In the genomic region with DNA sequence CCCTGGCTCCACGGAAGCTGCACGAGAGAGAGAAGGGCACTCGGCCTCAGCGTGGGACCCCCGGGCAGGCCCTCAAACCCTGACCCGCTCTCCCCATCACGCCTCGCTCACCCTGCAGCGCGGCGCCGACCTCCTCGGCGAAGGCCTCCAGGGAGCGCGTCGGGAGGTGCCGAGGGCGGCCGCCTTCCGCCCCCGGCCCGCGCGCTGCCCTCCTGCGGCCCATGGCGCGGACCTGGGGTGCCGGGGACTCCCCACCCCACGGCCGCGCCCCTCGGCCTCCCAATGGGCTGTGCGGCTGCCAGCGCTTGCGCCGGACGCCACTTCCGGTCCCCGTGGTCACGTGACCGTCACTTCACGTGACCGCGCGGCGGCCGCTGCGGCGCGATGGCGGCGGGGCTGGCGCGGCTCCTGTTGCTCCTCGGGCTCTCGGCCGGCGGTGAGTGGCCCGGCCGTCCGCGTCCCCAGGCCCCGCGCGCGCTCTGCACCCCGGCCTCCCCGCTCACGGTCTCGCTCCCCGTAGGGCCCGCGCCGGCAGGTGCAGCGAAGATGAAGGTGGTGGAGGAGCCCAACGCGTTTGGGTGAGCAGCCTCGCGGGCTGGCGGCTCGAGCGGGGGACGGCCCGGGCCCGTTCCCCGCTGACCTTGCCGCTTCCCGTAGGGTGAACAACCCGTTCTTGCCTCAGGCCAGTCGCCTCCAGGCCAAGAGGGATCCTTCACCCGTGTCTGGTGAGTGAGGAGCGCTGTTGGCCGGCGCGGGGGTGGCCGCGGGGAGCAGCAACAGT, we compare ENCODE assay signal across 1 cellular context.
TF ChIP-seq lines count a peak whose summit lies in the region.

A gene (plus strand): TSS at position 350 of the 781 bp plus-strand sequence. CDS start 35 bp downstream, at position 385.
A gene (minus strand): TSS at position 297 of the 781 bp plus-strand sequence. CDS start 74 bp downstream, at position 223.

TF ChIP-seq in H1, 55 proteins besides CTCF, POLR2A, EP300 and RAD21 (continues in another document):
- peak; percentile 91 for TF ChIP-seq PHF8 (conservative IDR thresholded peaks at IDR 0.05; ENCODE audit: low read depth, low read length)
- TF ChIP-seq KDM1A (IDR thresholded peaks at IDR 0.05; ENCODE audit: borderline replicate concordance, low read length), result no peak
- TF ChIP-seq BCL11A (IDR thresholded peaks at IDR 0.05; ENCODE audit: low read depth in 2 of 2, low read length in 2 of 2), result no peak
- peak; percentile 97 for TF ChIP-seq YY1 (IDR thresholded peaks at IDR 0.05; ENCODE audit: low read depth, low read length)
- no peak for TF ChIP-seq CBX5 (IDR thresholded peaks at IDR 0.05; ENCODE audit: low read depth, low read length)
- peak; percentile 89 for TF ChIP-seq GABPA (IDR thresholded peaks at IDR 0.05; ENCODE audit: borderline replicate concordance, insufficient read depth, low read length)
- no peak for TF ChIP-seq SIRT6 (IDR thresholded peaks at IDR 0.05; ENCODE audit: low read length)
- no peak for TF ChIP-seq BACH1 (IDR thresholded peaks at IDR 0.05; ENCODE audit: low read length)
- TF ChIP-seq, protein P1, sequence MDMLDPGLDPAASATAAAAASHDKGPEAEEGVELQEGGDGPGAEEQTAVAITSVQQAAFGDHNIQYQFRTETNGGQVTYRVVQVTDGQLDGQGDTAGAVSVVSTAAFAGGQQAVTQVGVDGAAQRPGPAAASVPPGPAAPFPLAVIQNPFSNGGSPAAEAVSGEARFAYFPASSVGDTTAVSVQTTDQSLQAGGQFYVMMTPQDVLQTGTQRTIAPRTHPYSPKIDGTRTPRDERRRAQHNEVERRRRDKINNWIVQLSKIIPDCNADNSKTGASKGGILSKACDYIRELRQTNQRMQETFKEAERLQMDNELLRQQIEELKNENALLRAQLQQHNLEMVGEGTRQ (IDR thresholded peaks at IDR 0.05; ENCODE audit: low read length), result peak; percentile 99
- TF ChIP-seq CBX8 (IDR thresholded peaks at IDR 0.05; ENCODE audit: borderline replicate concordance, low read depth, low read length), result no peak
- TF ChIP-seq, protein P2, sequence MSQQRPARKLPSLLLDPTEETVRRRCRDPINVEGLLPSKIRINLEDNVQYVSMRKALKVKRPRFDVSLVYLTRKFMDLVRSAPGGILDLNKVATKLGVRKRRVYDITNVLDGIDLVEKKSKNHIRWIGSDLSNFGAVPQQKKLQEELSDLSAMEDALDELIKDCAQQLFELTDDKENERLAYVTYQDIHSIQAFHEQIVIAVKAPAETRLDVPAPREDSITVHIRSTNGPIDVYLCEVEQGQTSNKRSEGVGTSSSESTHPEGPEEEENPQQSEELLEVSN (IDR thresholded peaks at IDR 0.05), result 0 out of 2 replicates have a peak, but pooled peaks have one; percentile 30
- TF ChIP-seq SP4 (IDR thresholded peaks at IDR 0.05; ENCODE audit: low read length), result peak; percentile 99
- no peak for TF ChIP-seq CTBP2 (IDR thresholded peaks at IDR 0.05; ENCODE audit: borderline replicate concordance, insufficient read depth, insufficient read length, low read length)
- TF ChIP-seq FOSL1 (IDR thresholded peaks at IDR 0.05; ENCODE audit: insufficient read depth, low read depth, low read length), result peak; percentile 65; the same call in 1 of the 2 replicates
- TF ChIP-seq CHD1 (IDR thresholded peaks at IDR 0.05; ENCODE audit: low read depth, low read length), result no peak
- TF ChIP-seq TCF12 (IDR thresholded peaks at IDR 0.05; ENCODE audit: low read depth, low read length), result peak; percentile 90; the same call in 1 of the 2 replicates
- TF ChIP-seq SP1 (IDR thresholded peaks at IDR 0.05; ENCODE audit: low read depth, low read length), result no peak
- TF ChIP-seq GTF2F1 (IDR thresholded peaks at IDR 0.05; ENCODE audit: borderline replicate concordance, low read depth, low read length), result peak; percentile 91
- TF ChIP-seq RXRA (IDR thresholded peaks at IDR 0.05; ENCODE audit: insufficient read depth, low read depth, low read length), result no peak
- no peak for TF ChIP-seq SIX5 (IDR thresholded peaks at IDR 0.05; ENCODE audit: low read depth, low read length)
- 0 out of 2 replicates have a peak, but pooled peaks have one; percentile 51 for TF ChIP-seq SRF (IDR thresholded peaks at IDR 0.05; ENCODE audit: low read depth, low read length)
- peak; percentile 84 for TF ChIP-seq POLR2AphosphoS5 (IDR thresholded peaks at IDR 0.05; ENCODE audit: low read depth, low read length)
- peak; percentile 89 for TF ChIP-seq NANOG (IDR thresholded peaks at IDR 0.05; ENCODE audit: insufficient read depth, low read depth, low read length, poor library complexity, severe bottlenecking)
- TF ChIP-seq CREB1 (IDR thresholded peaks at IDR 0.05), result peak; percentile 80
- no peak for TF ChIP-seq RFX5 (IDR thresholded peaks at IDR 0.05; ENCODE audit: borderline replicate concordance, low read depth, low read length)
- TF ChIP-seq JUN (IDR thresholded peaks at IDR 0.05; ENCODE audit: low read depth, low read length), result no peak
- TF ChIP-seq EGR1 (IDR thresholded peaks at IDR 0.05; ENCODE audit: borderline replicate concordance, low read depth, low read length), result 0 out of 2 replicates have a peak, but pooled peaks have one; percentile 5
- no peak for TF ChIP-seq TEAD4 (IDR thresholded peaks at IDR 0.05; ENCODE audit: low read depth, low read length)
- TF ChIP-seq KDM4A (IDR thresholded peaks at IDR 0.05; ENCODE audit: low read depth, low read length, severe bottlenecking), result no peak
- peak; percentile 96 for TF ChIP-seq KDM5A (IDR thresholded peaks at IDR 0.05; ENCODE audit: low read length)
- TF ChIP-seq MAFK (IDR thresholded peaks at IDR 0.05; ENCODE audit: low read depth, low read length), result no peak
- TF ChIP-seq POU5F1 (IDR thresholded peaks at IDR 0.05; ENCODE audit: low read depth, low read length), result no peak
- TF ChIP-seq RNF2 (IDR thresholded peaks at IDR 0.05; ENCODE audit: borderline replicate concordance, low read depth, low read length, missing control alignments, poor library complexity, severe bottlenecking), result no peak
- no peak for TF ChIP-seq SP2 (IDR thresholded peaks at IDR 0.05; ENCODE audit: low read length)
- peak; percentile 98 for TF ChIP-seq TAF1 (IDR thresholded peaks at IDR 0.05; ENCODE audit: low read depth, low read length)
- 0 out of 2 replicates have a peak, but pooled peaks have one; percentile 24 for TF ChIP-seq RBBP5 (IDR thresholded peaks at IDR 0.05; ENCODE audit: borderline replicate concordance, low read depth, low read length)
- no peak for TF ChIP-seq HDAC6 (IDR thresholded peaks at IDR 0.05; ENCODE audit: low read depth, low read length)
- no peak; the same call in 1 of the 2 replicates for TF ChIP-seq JUND (IDR thresholded peaks at IDR 0.05; ENCODE audit: low read length)
- no peak for TF ChIP-seq SUZ12 (IDR thresholded peaks at IDR 0.05; ENCODE audit: low read length)
- TF ChIP-seq EZH2 (IDR thresholded peaks at IDR 0.05; ENCODE audit: low read depth, low read length, severe bottlenecking), result no peak
- TF ChIP-seq, protein P3, sequence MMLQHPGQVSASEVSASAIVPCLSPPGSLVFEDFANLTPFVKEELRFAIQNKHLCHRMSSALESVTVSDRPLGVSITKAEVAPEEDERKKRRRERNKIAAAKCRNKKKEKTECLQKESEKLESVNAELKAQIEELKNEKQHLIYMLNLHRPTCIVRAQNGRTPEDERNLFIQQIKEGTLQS (IDR thresholded peaks at IDR 0.05; ENCODE audit: insufficient read depth, low read depth, low read length), result peak; percentile 99
- no peak for TF ChIP-seq ZNF274 (IDR thresholded peaks at IDR 0.05; ENCODE audit: borderline replicate concordance, extremely low read depth, low read length)
- no peak for TF ChIP-seq BRCA1 (IDR thresholded peaks at IDR 0.05; ENCODE audit: low read depth, low read length)
- no peak for TF ChIP-seq CEBPB (IDR thresholded peaks at IDR 0.05; ENCODE audit: low read depth, low read length)
- TF ChIP-seq HDAC2 (IDR thresholded peaks at IDR 0.05; ENCODE audit: borderline replicate concordance in 1 of 2, low read depth in 2 of 2, low read length in 2 of 2), result peak; percentile 43 to 97; a peak in 2 of 4 replicates
- TF ChIP-seq ASH2L (IDR thresholded peaks at IDR 0.05; ENCODE audit: low read length), result no peak
- TF ChIP-seq, protein P4, sequence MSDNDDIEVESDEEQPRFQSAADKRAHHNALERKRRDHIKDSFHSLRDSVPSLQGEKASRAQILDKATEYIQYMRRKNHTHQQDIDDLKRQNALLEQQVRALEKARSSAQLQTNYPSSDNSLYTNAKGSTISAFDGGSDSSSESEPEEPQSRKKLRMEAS (IDR thresholded peaks at IDR 0.05), result peak; percentile 71; the same call in 1 of the 2 replicates
- TF ChIP-seq SAP30 (IDR thresholded peaks at IDR 0.05; ENCODE audit: insufficient read depth, insufficient replicate concordance, low read length), result no peak
- peak; percentile 69; the same call in 1 of the 2 replicates for TF ChIP-seq TBP (IDR thresholded peaks at IDR 0.05; ENCODE audit: low read depth, low read length)
- TF ChIP-seq NRF1 (IDR thresholded peaks at IDR 0.05; ENCODE audit: low read depth, low read length), result peak; percentile 48
- 0 out of 2 replicates have a peak, but pooled peaks have one; percentile 8 for TF ChIP-seq CHD2 (IDR thresholded peaks at IDR 0.05; ENCODE audit: low read length)
- TF ChIP-seq TAF7 (optimal IDR thresholded peaks at IDR 0.05; ENCODE audit: borderline replicate concordance, low read depth, low read length), result peak; percentile 82
- TF ChIP-seq, protein P5, sequence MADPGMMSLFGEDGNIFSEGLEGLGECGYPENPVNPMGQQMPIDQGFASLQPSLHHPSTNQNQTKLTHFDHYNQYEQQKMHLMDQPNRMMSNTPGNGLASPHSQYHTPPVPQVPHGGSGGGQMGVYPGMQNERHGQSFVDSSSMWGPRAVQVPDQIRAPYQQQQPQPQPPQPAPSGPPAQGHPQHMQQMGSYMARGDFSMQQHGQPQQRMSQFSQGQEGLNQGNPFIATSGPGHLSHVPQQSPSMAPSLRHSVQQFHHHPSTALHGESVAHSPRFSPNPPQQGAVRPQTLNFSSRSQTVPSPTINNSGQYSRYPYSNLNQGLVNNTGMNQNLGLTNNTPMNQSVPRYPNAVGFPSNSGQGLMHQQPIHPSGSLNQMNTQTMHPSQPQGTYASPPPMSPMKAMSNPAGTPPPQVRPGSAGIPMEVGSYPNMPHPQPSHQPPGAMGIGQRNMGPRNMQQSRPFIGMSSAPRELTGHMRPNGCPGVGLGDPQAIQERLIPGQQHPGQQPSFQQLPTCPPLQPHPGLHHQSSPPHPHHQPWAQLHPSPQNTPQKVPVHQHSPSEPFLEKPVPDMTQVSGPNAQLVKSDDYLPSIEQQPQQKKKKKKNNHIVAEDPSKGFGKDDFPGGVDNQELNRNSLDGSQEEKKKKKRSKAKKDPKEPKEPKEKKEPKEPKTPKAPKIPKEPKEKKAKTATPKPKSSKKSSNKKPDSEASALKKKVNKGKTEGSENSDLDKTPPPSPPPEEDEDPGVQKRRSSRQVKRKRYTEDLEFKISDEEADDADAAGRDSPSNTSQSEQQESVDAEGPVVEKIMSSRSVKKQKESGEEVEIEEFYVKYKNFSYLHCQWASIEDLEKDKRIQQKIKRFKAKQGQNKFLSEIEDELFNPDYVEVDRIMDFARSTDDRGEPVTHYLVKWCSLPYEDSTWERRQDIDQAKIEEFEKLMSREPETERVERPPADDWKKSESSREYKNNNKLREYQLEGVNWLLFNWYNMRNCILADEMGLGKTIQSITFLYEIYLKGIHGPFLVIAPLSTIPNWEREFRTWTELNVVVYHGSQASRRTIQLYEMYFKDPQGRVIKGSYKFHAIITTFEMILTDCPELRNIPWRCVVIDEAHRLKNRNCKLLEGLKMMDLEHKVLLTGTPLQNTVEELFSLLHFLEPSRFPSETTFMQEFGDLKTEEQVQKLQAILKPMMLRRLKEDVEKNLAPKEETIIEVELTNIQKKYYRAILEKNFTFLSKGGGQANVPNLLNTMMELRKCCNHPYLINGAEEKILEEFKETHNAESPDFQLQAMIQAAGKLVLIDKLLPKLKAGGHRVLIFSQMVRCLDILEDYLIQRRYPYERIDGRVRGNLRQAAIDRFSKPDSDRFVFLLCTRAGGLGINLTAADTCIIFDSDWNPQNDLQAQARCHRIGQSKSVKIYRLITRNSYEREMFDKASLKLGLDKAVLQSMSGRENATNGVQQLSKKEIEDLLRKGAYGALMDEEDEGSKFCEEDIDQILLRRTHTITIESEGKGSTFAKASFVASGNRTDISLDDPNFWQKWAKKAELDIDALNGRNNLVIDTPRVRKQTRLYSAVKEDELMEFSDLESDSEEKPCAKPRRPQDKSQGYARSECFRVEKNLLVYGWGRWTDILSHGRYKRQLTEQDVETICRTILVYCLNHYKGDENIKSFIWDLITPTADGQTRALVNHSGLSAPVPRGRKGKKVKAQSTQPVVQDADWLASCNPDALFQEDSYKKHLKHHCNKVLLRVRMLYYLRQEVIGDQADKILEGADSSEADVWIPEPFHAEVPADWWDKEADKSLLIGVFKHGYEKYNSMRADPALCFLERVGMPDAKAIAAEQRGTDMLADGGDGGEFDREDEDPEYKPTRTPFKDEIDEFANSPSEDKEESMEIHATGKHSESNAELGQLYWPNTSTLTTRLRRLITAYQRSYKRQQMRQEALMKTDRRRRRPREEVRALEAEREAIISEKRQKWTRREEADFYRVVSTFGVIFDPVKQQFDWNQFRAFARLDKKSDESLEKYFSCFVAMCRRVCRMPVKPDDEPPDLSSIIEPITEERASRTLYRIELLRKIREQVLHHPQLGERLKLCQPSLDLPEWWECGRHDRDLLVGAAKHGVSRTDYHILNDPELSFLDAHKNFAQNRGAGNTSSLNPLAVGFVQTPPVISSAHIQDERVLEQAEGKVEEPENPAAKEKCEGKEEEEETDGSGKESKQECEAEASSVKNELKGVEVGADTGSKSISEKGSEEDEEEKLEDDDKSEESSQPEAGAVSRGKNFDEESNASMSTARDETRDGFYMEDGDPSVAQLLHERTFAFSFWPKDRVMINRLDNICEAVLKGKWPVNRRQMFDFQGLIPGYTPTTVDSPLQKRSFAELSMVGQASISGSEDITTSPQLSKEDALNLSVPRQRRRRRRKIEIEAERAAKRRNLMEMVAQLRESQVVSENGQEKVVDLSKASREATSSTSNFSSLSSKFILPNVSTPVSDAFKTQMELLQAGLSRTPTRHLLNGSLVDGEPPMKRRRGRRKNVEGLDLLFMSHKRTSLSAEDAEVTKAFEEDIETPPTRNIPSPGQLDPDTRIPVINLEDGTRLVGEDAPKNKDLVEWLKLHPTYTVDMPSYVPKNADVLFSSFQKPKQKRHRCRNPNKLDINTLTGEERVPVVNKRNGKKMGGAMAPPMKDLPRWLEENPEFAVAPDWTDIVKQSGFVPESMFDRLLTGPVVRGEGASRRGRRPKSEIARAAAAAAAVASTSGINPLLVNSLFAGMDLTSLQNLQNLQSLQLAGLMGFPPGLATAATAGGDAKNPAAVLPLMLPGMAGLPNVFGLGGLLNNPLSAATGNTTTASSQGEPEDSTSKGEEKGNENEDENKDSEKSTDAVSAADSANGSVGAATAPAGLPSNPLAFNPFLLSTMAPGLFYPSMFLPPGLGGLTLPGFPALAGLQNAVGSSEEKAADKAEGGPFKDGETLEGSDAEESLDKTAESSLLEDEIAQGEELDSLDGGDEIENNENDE (IDR thresholded peaks at IDR 0.05; ENCODE audit: insufficient replicate concordance, low read length), result no peak
- TF ChIP-seq, protein P6, sequence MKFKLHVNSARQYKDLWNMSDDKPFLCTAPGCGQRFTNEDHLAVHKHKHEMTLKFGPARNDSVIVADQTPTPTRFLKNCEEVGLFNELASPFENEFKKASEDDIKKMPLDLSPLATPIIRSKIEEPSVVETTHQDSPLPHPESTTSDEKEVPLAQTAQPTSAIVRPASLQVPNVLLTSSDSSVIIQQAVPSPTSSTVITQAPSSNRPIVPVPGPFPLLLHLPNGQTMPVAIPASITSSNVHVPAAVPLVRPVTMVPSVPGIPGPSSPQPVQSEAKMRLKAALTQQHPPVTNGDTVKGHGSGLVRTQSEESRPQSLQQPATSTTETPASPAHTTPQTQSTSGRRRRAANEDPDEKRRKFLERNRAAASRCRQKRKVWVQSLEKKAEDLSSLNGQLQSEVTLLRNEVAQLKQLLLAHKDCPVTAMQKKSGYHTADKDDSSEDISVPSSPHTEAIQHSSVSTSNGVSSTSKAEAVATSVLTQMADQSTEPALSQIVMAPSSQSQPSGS (IDR thresholded peaks at IDR 0.05; ENCODE audit: low read length), result no peak
